28 cellular contexts compared by ENCODE assay signal in the genomic region with DNA sequence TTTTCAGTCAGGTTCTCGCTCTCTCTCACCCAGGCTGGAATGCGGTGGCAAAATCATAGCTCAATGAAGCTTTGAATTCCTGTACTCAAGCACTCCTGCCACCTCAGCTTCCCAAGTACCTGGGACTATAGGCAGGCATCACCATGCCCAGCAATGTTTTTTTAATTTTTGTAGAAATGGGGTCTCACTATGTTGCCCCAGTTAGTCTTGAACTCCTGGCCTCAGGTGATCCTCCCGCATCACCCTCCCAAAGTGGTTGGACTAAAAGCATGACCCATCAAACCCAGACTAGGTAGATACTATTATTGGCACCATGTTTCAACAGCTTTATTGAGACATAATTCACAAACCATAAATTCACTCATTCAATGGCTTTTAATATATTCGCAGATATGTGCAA.
"Had no signal": no experiment of that assay in that cellular context is flagged by ENCODE, and none has a peak within 500 bp of the region (broad histone marks: within the 10 kb centered on the region; RNA-seq: fewer than 3 reads in every experiment).

No MANE protein-coding gene starts in this region.

- H3K27me3 ChIP-seq: stomach, suprapubic skin, testis, thyroid gland, tibial artery, tibial nerve, transverse colon, upper lobe of left lung, upper lobe of right lung, uterus, vagina had no signal

- H3K27ac Mint-ChIP-seq: stimulated activated effector memory CD8-positive, alpha-beta T cell treated with anti-CD3 and anti-CD28 coated beads, Interleukin-12 subunit alpha, Interleukin-12 subunit beta, amount 100 ng/mL, for 72 hours; stimulated activated memory B cell treated with anti-CD40 and anti-IgM and Interleukin-4, amounts not matched to agents 10 μg/mL and 1 μg/mL and 100 μg/mL, for 72 hours; stimulated activated naive B cell treated with anti-CD40 and anti-IgM and Interleukin-4, amounts not matched to agents 10 μg/mL and 1 μg/mL and 100 μg/mL, for 72 hours; stimulated activated naive CD8-positive, alpha-beta T cell treated with anti-CD3 and anti-CD28 coated beads, Interleukin-15, amount 100 ng/mL, for 72 hours; stimulated activated naive CD8-positive, alpha-beta T cell treated with anti-CD3 and anti-CD28 coated beads, Interleukin-15, Interleukin-2, amounts not matched to agents 100 ng/mL and 50 ng/mL, for 24 hours; type B pancreatic cell had no signal

- DNase-seq: stimulated activated CD4-positive, alpha-beta T cell treated with anti-CD3 and anti-CD28 coated beads, Interleukin-2, amount 100 ng/mL, for 48 hours; stimulated activated CD4-positive, alpha-beta T cell treated with anti-CD3 and anti-CD28 coated beads, Interleukin-4, amount 100 ng/mL, for 1 hour; stimulated activated CD4-positive, alpha-beta T cell treated with anti-CD3 and anti-CD28 coated beads, Interleukin-4, amount 100 ng/mL, for 24 hours; stimulated activated CD4-positive, alpha-beta T cell treated with anti-CD3 and anti-CD28 coated beads, Interleukin-4, amount 100 ng/mL, for 4 hours; stimulated activated CD8-positive, alpha-beta memory T cell treated with anti-CD3 and anti-CD28 coated beads, Interleukin-4, amount 100 ng/mL, for 48 hours; stimulated activated naive B cell treated with anti-CD40 and anti-IgM and Interleukin-4, amounts not matched to agents 10 μg/mL and 1 μg/mL and 100 μg/mL, for 72 hours; stimulated activated naive CD4-positive, alpha-beta T cell; stimulated activated naive CD4-positive, alpha-beta T cell treated with Interleukin-2 at 50 U/mL for 16 hours; stimulated activated naive CD8-positive, alpha-beta T cell treated with anti-CD3 and anti-CD28 coated beads, Interleukin-15, amount 100 ng/mL, for 72 hours; stimulated activated naive CD8-positive, alpha-beta T cell treated with anti-CD3 and anti-CD28 coated beads, Interleukin-15, Interleukin-2, amounts not matched to agents 100 U/mL and 50 U/mL, for 24 hours; stomach; substantia nigra; testis; thyroid gland; tibial artery; transverse colon; upper lobe of right lung; uterus had no signal

- H3K4me1 Mint-ChIP-seq: stimulated activated effector memory CD8-positive, alpha-beta T cell treated with anti-CD3 and anti-CD28 coated beads, Interleukin-12 subunit alpha, Interleukin-12 subunit beta, amount 100 ng/mL, for 72 hours; stimulated activated memory B cell treated with anti-CD40 and anti-IgM and Interleukin-4, amounts not matched to agents 10 μg/mL and 1 μg/mL and 100 μg/mL, for 72 hours; stimulated activated naive B cell treated with anti-CD40 and anti-IgM and Interleukin-4, amounts not matched to agents 10 μg/mL and 1 μg/mL and 100 μg/mL, for 72 hours had no signal

- H3K4me1 ChIP-seq: suprapubic skin, testis, thyroid gland, tibial artery, tibial nerve, upper lobe of left lung, upper lobe of right lung, uterus, vagina had no signal

- H3K36me3 ChIP-seq: stomach, suprapubic skin, thoracic aorta, thyroid gland, tibial artery, tibial nerve, transverse colon, upper lobe of left lung, upper lobe of right lung, uterus, vagina had no signal

- H3K4me3 Mint-ChIP-seq: stimulated activated effector memory CD8-positive, alpha-beta T cell treated with anti-CD3 and anti-CD28 coated beads, Interleukin-12 subunit alpha, Interleukin-12 subunit beta, amount 100 ng/mL, for 72 hours; stimulated activated memory B cell treated with anti-CD40 and anti-IgM and Interleukin-4, amounts not matched to agents 10 μg/mL and 1 μg/mL and 100 μg/mL, for 72 hours; stimulated activated naive B cell treated with anti-CD40 and anti-IgM and Interleukin-4, amounts not matched to agents 10 μg/mL and 1 μg/mL and 100 μg/mL, for 72 hours; stimulated activated naive CD8-positive, alpha-beta T cell treated with anti-CD3 and anti-CD28 coated beads, Interleukin-15, amount 100 ng/mL, for 72 hours; stimulated activated naive CD8-positive, alpha-beta T cell treated with anti-CD3 and anti-CD28 coated beads, Interleukin-15, Interleukin-2, amounts not matched to agents 100 ng/mL and 50 ng/mL, for 24 hours; type B pancreatic cell had no signal

- H3K27ac ChIP-seq: stomach, suprapubic skin, testis, thoracic aorta, thyroid gland, tibial artery, tibial nerve, transverse colon, upper lobe of left lung, upper lobe of right lung, uterus, vagina had no signal

- ATAC-seq: stimulated activated effector memory CD8-positive, alpha-beta T cell treated with anti-CD3 and anti-CD28 coated beads, Interleukin-12 subunit alpha, Interleukin-12 subunit beta, amount 100 ng/mL, for 72 hours; stimulated activated memory B cell treated with anti-CD40 and anti-IgM and Interleukin-4, amounts not matched to agents 10 μg/mL and 1 μg/mL and 100 μg/mL, for 72 hours; stimulated activated naive B cell treated with anti-CD40 and anti-IgM and Interleukin-4, amounts not matched to agents 10 μg/mL and 1 μg/mL and 100 μg/mL, for 72 hours; stimulated activated naive CD8-positive, alpha-beta T cell treated with anti-CD3 and anti-CD28 coated beads, Interleukin-15, amount 100 ng/mL, for 72 hours; stimulated activated naive CD8-positive, alpha-beta T cell treated with anti-CD3 and anti-CD28 coated beads, Interleukin-15, Interleukin-2, amounts not matched to agents 100 U/mL and 50 U/mL, for 24 hours; upper lobe of right lung had no signal

- H3K4me3 ChIP-seq: stomach, suprapubic skin, testis, thoracic aorta, thyroid gland, tibial artery, tibial nerve, transverse colon, upper lobe of left lung, upper lobe of right lung, uterus, vagina had no signal

- FAIRE-seq: urothelium cell line had no signal

- H3K27me3 Mint-ChIP-seq: stimulated activated memory B cell treated with anti-CD40 and anti-IgM and Interleukin-4, amounts not matched to agents 10 μg/mL and 1 μg/mL and 100 μg/mL, for 72 hours; stimulated activated naive B cell treated with anti-CD40 and anti-IgM and Interleukin-4, amounts not matched to agents 10 μg/mL and 1 μg/mL and 100 μg/mL, for 72 hours; stimulated activated naive CD8-positive, alpha-beta T cell treated with anti-CD3 and anti-CD28 coated beads, Interleukin-15, amount 100 ng/mL, for 72 hours; stimulated activated naive CD8-positive, alpha-beta T cell treated with anti-CD3 and anti-CD28 coated beads, Interleukin-15, Interleukin-2, amounts not matched to agents 100 ng/mL and 50 ng/mL, for 24 hours; type B pancreatic cell had no signal

- H3K9me3 ChIP-seq: stomach, suprapubic skin, testis, thoracic aorta, thyroid gland, tibial artery, tibial nerve, transverse colon, upper lobe of left lung, upper lobe of right lung, uterus, vagina had no signal

- H3K36me3 Mint-ChIP-seq: stimulated activated effector memory CD8-positive, alpha-beta T cell treated with anti-CD3 and anti-CD28 coated beads, Interleukin-12 subunit alpha, Interleukin-12 subunit beta, amount 100 ng/mL, for 72 hours; stimulated activated naive B cell treated with anti-CD40 and anti-IgM and Interleukin-4, amounts not matched to agents 10 μg/mL and 1 μg/mL and 100 μg/mL, for 72 hours; type B pancreatic cell had no signal

- H3K9me3 Mint-ChIP-seq: stimulated activated effector memory CD8-positive, alpha-beta T cell treated with anti-CD3 and anti-CD28 coated beads, Interleukin-12 subunit alpha, Interleukin-12 subunit beta, amount 100 ng/mL, for 72 hours; stimulated activated memory B cell treated with anti-CD40 and anti-IgM and Interleukin-4, amounts not matched to agents 10 μg/mL and 1 μg/mL and 100 μg/mL, for 72 hours; stimulated activated naive B cell treated with anti-CD40 and anti-IgM and Interleukin-4, amounts not matched to agents 10 μg/mL and 1 μg/mL and 100 μg/mL, for 72 hours; stimulated activated naive CD8-positive, alpha-beta T cell treated with anti-CD3 and anti-CD28 coated beads, Interleukin-15, amount 100 ng/mL, for 72 hours; stimulated activated naive CD8-positive, alpha-beta T cell treated with anti-CD3 and anti-CD28 coated beads, Interleukin-15, Interleukin-2, amounts not matched to agents 100 ng/mL and 50 ng/mL, for 24 hours had no signal
